Comparison of ENCODE assay signal across 8 cellular contexts in genomic region chr20:25865715-25866656, GRCh38.
DNase-seq lines count a peak whose midpoint lies in the region.

No MANE protein-coding gene starts in this region.

- peaks cover 51% of the 10 kb centered on the region for H3K4me1 Mint-ChIP-seq in activated naive CD4-positive, alpha-beta T cell treated with anti-CD3 and anti-CD28 coated beads, Interleukin-2, amount 50 U/mL, for 24 hours

- peak; percentile 77 for DNase-seq in DMS79 treated with DMSO at 0.1 percent for 48 hours (lab: John Stamatoyannopoulos, UW)
- peak; percentile 79 for DNase-seq in HuH-7.5 (ENCODE audit: low spot score)
- DNase-seq in SHP77 (lab: John Stamatoyannopoulos, UW), result peak; percentile 70 to 80
- peak; percentile 59 for DNase-seq in germinal center (ENCODE audit: low spot score)
- peak; percentile 83 for DNase-seq in occipital lobe (lab: John Stamatoyannopoulos, UW)
- DNase-seq in NK-92 treated with Interleukin-12 subunit alpha and Interleukin-12 subunit beta, amount 100 ng/mL, for 24 hours (lab: John Stamatoyannopoulos, UW), result no peak

- peaks cover 26% of the 10 kb centered on the region for H3K27me3 Mint-ChIP-seq in activated naive CD4-positive, alpha-beta T cell treated with anti-CD3 and anti-CD28 coated beads, Interleukin-2, amount 50 U/mL, for 24 hours

- no peaks in the 10 kb centered on the region for H3K9me3 Mint-ChIP-seq in activated naive CD4-positive, alpha-beta T cell treated with anti-CD3 and anti-CD28 coated beads, Interleukin-2, amount 50 U/mL, for 24 hours

- H3K27ac Mint-ChIP-seq in activated naive CD4-positive, alpha-beta T cell treated with anti-CD3 and anti-CD28 coated beads, Interleukin-2, amount 50 U/mL, for 24 hours, result no peak overlapping the region

- H3K27ac ChIP-seq in thymus (ENCODE audit: low read depth), result no peak overlapping the region

- H3K36me3 ChIP-seq in thymus (ENCODE audit: control insufficient read depth, insufficient read depth), result no peaks in the 10 kb centered on the region

- H3K9me3 ChIP-seq in thymus (ENCODE audit: control insufficient read depth), result no peaks in the 10 kb centered on the region

- H3K27me3 ChIP-seq in thymus (ENCODE audit: control insufficient read depth, insufficient read depth), result peaks cover 53% of the 10 kb centered on the region

- H3K4me1 ChIP-seq in thymus (ENCODE audit: control insufficient read depth, insufficient read depth, low read length), result peaks cover 4% of the 10 kb centered on the region

- no peaks in the 10 kb centered on the region for H3K36me3 Mint-ChIP-seq in activated naive CD4-positive, alpha-beta T cell treated with anti-CD3 and anti-CD28 coated beads, Interleukin-2, amount 50 U/mL, for 24 hours

- WGBS in thymus, result 29% methylated on average over 43 of the region's 43 CpGs

- peak overlapping the region; percentile 18 for H3K4me3 ChIP-seq in thymus (ENCODE audit: low read length)

- H3K4me3 Mint-ChIP-seq in activated naive CD4-positive, alpha-beta T cell treated with anti-CD3 and anti-CD28 coated beads, Interleukin-2, amount 50 U/mL, for 24 hours, result peak overlapping the region; percentile 71
